28 cellular contexts compared by ENCODE assay signal in the genomic region with DNA sequence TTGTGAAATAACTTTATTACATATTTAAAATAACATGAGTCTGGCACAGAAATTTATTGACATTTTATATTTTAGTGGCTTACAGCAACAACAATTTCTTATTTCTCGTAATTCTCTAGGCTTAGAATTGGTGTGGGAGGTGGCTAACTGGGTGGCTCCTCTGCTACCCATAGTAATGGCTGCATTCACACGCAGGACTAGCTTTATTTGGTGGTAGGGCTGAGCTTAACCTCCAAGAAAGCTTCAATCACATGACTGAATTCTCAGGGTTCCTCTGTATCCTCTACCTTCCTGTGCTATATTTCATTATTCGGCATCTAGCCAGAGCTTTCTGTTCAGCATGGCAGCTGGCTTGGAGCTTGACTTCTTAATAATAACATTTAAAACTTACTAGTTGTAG.
"Had no signal": no experiment of that assay in that cellular context is flagged by ENCODE, and none has a peak within 500 bp of the region (broad histone marks: within the 10 kb centered on the region; RNA-seq: fewer than 3 reads in every experiment).

No MANE protein-coding gene starts in this region.

- H3K27ac Mint-ChIP-seq: nephron; neural progenitor cell; progenitor cell of endocrine pancreas; stimulated activated effector memory CD8-positive, alpha-beta T cell treated with anti-CD3 and anti-CD28 coated beads, Interleukin-12 subunit alpha, Interleukin-12 subunit beta, amount 100 ng/mL, for 72 hours; stimulated activated naive B cell treated with anti-CD40 and anti-IgM and Interleukin-4, amounts not matched to agents 10 μg/mL and 1 μg/mL and 100 μg/mL, for 72 hours; stimulated activated naive CD8-positive, alpha-beta T cell treated with anti-CD3 and anti-CD28 coated beads, Interleukin-15, Interleukin-2, amounts not matched to agents 100 ng/mL and 50 ng/mL, for 24 hours had no signal

- ATAC-seq: psoas muscle; right cardiac atrium; right lobe of liver; stimulated activated effector memory CD8-positive, alpha-beta T cell treated with anti-CD3 and anti-CD28 coated beads, Interleukin-12 subunit alpha, Interleukin-12 subunit beta, amount 100 ng/mL, for 72 hours; stimulated activated naive B cell treated with anti-CD40 and anti-IgM and Interleukin-4, amounts not matched to agents 10 μg/mL and 1 μg/mL and 100 μg/mL, for 72 hours had no signal

- H3K27me3 Mint-ChIP-seq: progenitor cell of endocrine pancreas; stimulated activated naive B cell treated with anti-CD40 and anti-IgM and Interleukin-4, amounts not matched to agents 10 μg/mL and 1 μg/mL and 100 μg/mL, for 72 hours; stimulated activated naive CD8-positive, alpha-beta T cell treated with anti-CD3 and anti-CD28 coated beads, Interleukin-15, Interleukin-2, amounts not matched to agents 100 ng/mL and 50 ng/mL, for 24 hours had no signal

- H2AFZ ChIP-seq: neural progenitor cell, parathyroid adenoma had no signal

- H3K36me3 ChIP-seq: neural progenitor cell, ovary, right lobe of liver, sigmoid colon, stomach, thoracic aorta, thyroid gland, tibial nerve, upper lobe of left lung, vagina had no signal

- H3K9me3 Mint-ChIP-seq: nephron; neural progenitor cell; stimulated activated naive B cell treated with anti-CD40 and anti-IgM and Interleukin-4, amounts not matched to agents 10 μg/mL and 1 μg/mL and 100 μg/mL, for 72 hours; stimulated activated naive CD8-positive, alpha-beta T cell treated with anti-CD3 and anti-CD28 coated beads, Interleukin-15, Interleukin-2, amounts not matched to agents 100 ng/mL and 50 ng/mL, for 24 hours had no signal

- H3K4me1 Mint-ChIP-seq: nephron; neural progenitor cell; stimulated activated effector memory CD8-positive, alpha-beta T cell treated with anti-CD3 and anti-CD28 coated beads, Interleukin-12 subunit alpha, Interleukin-12 subunit beta, amount 100 ng/mL, for 72 hours; stimulated activated naive B cell treated with anti-CD40 and anti-IgM and Interleukin-4, amounts not matched to agents 10 μg/mL and 1 μg/mL and 100 μg/mL, for 72 hours had no signal

- H3K9me3 ChIP-seq: ovary, psoas muscle, right lobe of liver, sigmoid colon, stomach, thoracic aorta, thyroid gland, tibial nerve, upper lobe of left lung, vagina had no signal

- H3K36me3 Mint-ChIP-seq: neural progenitor cell; stimulated activated effector memory CD8-positive, alpha-beta T cell treated with anti-CD3 and anti-CD28 coated beads, Interleukin-12 subunit alpha, Interleukin-12 subunit beta, amount 100 ng/mL, for 72 hours; stimulated activated naive B cell treated with anti-CD40 and anti-IgM and Interleukin-4, amounts not matched to agents 10 μg/mL and 1 μg/mL and 100 μg/mL, for 72 hours had no signal

- FAIRE-seq: small intestine, urothelium cell line had no signal

- H3K79me2 ChIP-seq: parathyroid adenoma had no signal

- H3K4me3 Mint-ChIP-seq: nephron; neural progenitor cell; stimulated activated effector memory CD8-positive, alpha-beta T cell treated with anti-CD3 and anti-CD28 coated beads, Interleukin-12 subunit alpha, Interleukin-12 subunit beta, amount 100 ng/mL, for 72 hours; stimulated activated naive B cell treated with anti-CD40 and anti-IgM and Interleukin-4, amounts not matched to agents 10 μg/mL and 1 μg/mL and 100 μg/mL, for 72 hours; stimulated activated naive CD8-positive, alpha-beta T cell treated with anti-CD3 and anti-CD28 coated beads, Interleukin-15, Interleukin-2, amounts not matched to agents 100 ng/mL and 50 ng/mL, for 24 hours had no signal

- H3K27me3 ChIP-seq: ovary, right lobe of liver, sigmoid colon, stomach, thyroid gland, tibial nerve, upper lobe of left lung, vagina had no signal

- H3K27ac ChIP-seq: neural progenitor cell, ovary, parathyroid adenoma, psoas muscle, right lobe of liver, sigmoid colon, stomach, thoracic aorta, thyroid gland, tibial nerve, upper lobe of left lung, vagina had no signal

- H3K9ac ChIP-seq: neural progenitor cell, parathyroid adenoma had no signal

- H3K4me1 ChIP-seq: neural progenitor cell, parathyroid adenoma, psoas muscle, right lobe of liver, sigmoid colon, stomach, thyroid gland, tibial nerve, upper lobe of left lung, vagina had no signal

- H3K4me2 ChIP-seq: neural progenitor cell had no signal

- H3K4me3 ChIP-seq: neural progenitor cell, ovary, psoas muscle, right lobe of liver, sigmoid colon, stomach, thoracic aorta, thyroid gland, tibial nerve, upper lobe of left lung, vagina had no signal

- DNase-seq: occipital lobe; ovary; posterior cingulate gyrus; psoas muscle; right cardiac atrium; right lobe of liver; sigmoid colon; small intestine; stimulated activated CD4-positive, alpha-beta T cell treated with anti-CD3 and anti-CD28 coated beads, Interleukin-15, amount 100 ng/mL, for 24 hours; stimulated activated CD4-positive, alpha-beta T cell treated with anti-CD3 and anti-CD28 coated beads, Interleukin-2, amount 100 ng/mL, for 24 hours; stimulated activated CD4-positive, alpha-beta T cell treated with anti-CD3 and anti-CD28 coated beads, Interleukin-2, amount 100 ng/mL, for 48 hours; stimulated activated CD4-positive, alpha-beta T cell treated with anti-CD3 and anti-CD28 coated beads, Interleukin-4, amount 100 ng/mL, for 24 hours; stimulated activated naive B cell treated with anti-CD40 and anti-IgM and Interleukin-4, amounts not matched to agents 10 μg/mL and 1 μg/mL and 100 μg/mL, for 72 hours; stimulated activated naive CD4-positive, alpha-beta T cell treated with Interleukin-2 at 50 U/mL for 16 hours; stomach; thyroid gland; trophoblast cell; upper lobe of left lung had no signal
